In the genomic region with DNA sequence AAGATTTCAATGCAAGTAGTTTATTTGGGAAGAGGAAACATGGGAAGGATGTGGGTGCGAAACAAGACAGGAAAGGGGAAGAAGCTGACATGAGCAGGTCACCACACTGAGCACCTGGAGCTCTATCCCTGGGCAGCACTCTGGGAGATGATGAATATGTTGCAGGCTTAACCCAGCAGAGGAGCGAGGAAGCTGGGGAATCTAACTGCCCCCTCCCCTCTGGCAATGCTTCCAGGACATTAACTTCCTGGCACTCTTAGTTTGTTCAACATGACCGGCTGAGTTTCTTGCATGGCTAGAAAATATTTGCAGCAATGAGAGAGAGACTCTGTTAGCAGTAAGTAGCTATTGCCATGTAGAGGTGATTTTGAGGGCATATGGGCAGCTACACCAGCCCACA, we compare ENCODE assay signal across 16 cellular contexts. TPM values are rescaled to one million over a fixed set of nuclear protein-coding genes. Genes with fewer than 3 reads are reported as not detected.
DNase-seq lines count a peak whose midpoint lies in the region; ATAC-seq lines count a peak whose summit lies in the region.
"Had no signal": no experiment of that assay in that cellular context is flagged by ENCODE, and none has a peak within 500 bp of the region (broad histone marks: within the 10 kb centered on the region; RNA-seq: fewer than 3 reads in every experiment).

No MANE protein-coding gene starts in this region.

- peaks cover 2% of the 10 kb centered on the region for H3K36me3 Mint-ChIP-seq in activated naive CD8-positive, alpha-beta T cell treated with anti-CD3 and anti-CD28 coated beads for 36 hours
- H3K36me3 Mint-ChIP-seq in activated naive CD8-positive, alpha-beta T cell treated with anti-CD3 and anti-CD28 coated beads, Interleukin-2, amount 50 U/mL, for 24 hours (ENCODE audit: low read depth), result peaks cover 6% of the 10 kb centered on the region
- H3K36me3 Mint-ChIP-seq in T-cell, result peaks cover 28% of the 10 kb centered on the region

- no peak for ATAC-seq in activated naive CD8-positive, alpha-beta T cell treated with anti-CD3 and anti-CD28 coated beads, Interleukin-2, amount 50 U/mL, for 24 hours
- ATAC-seq in T-cell (replicated peaks in 1 of 4) (no peak), HG03175 (IDR thresholded peaks at IDR 0.05; ENCODE audit: unreplicated experiment) (no peak)

- H3K9me3 Mint-ChIP-seq in activated naive CD8-positive, alpha-beta T cell treated with anti-CD3 and anti-CD28 coated beads for 36 hours, result peaks cover 2% of the 10 kb centered on the region
- H3K9me3 Mint-ChIP-seq in activated naive CD8-positive, alpha-beta T cell treated with anti-CD3 and anti-CD28 coated beads, Interleukin-2, amount 50 U/mL, for 24 hours, result no peaks in the 10 kb centered on the region
- no peaks in the 10 kb centered on the region for H3K9me3 Mint-ChIP-seq in T-cell
- H3K9me3 Mint-ChIP-seq: CD8-positive, alpha-beta memory T cell had no signal

- DNase-seq in activated naive CD8-positive, alpha-beta T cell treated with anti-CD3 and anti-CD28 coated beads for 36 hours, result no peak
- DNase-seq in activated naive CD8-positive, alpha-beta T cell treated with anti-CD3 and anti-CD28 coated beads, Interleukin-2, amount 50 U/mL, for 24 hours, result no peak
- DNase-seq in T-cell (no peak), left kidney (ENCODE audit: low read depth, low spot score) (peak; percentile 69), GM19240 (ENCODE audit: insufficient read length, low spot score) (no peak), retina (no peak), Kasumi-1 (lab: John Stamatoyannopoulos, UW) (no peak)
- DNase-seq: BE2C; CD8-positive, alpha-beta memory T cell; NCI-H1105 treated with DMSO at 0.1 percent for 48 hours; NCI-H1694; NCI-H2081 treated with DMSO at 0.1 percent for 48 hours; NCI-H748 treated with DMSO at 0.1 percent for 48 hours; SHP77 had no signal

- H3K27ac Mint-ChIP-seq in activated naive CD8-positive, alpha-beta T cell treated with anti-CD3 and anti-CD28 coated beads for 36 hours, result peak overlapping the region; percentile 26
- no peak overlapping the region for H3K27ac Mint-ChIP-seq in activated naive CD8-positive, alpha-beta T cell treated with anti-CD3 and anti-CD28 coated beads, Interleukin-2, amount 50 U/mL, for 24 hours
- peak overlapping the region; percentile 33 to 58 for H3K27ac Mint-ChIP-seq in T-cell

- H3K4me3 Mint-ChIP-seq in activated naive CD8-positive, alpha-beta T cell treated with anti-CD3 and anti-CD28 coated beads for 36 hours, result no peak overlapping the region
- H3K4me3 Mint-ChIP-seq in activated naive CD8-positive, alpha-beta T cell treated with anti-CD3 and anti-CD28 coated beads, Interleukin-2, amount 50 U/mL, for 24 hours, result no peak overlapping the region
- no peak overlapping the region for H3K4me3 Mint-ChIP-seq in T-cell

- no peaks in the 10 kb centered on the region for H3K27me3 Mint-ChIP-seq in activated naive CD8-positive, alpha-beta T cell treated with anti-CD3 and anti-CD28 coated beads for 36 hours
- no peaks in the 10 kb centered on the region for H3K27me3 Mint-ChIP-seq in activated naive CD8-positive, alpha-beta T cell treated with anti-CD3 and anti-CD28 coated beads, Interleukin-2, amount 50 U/mL, for 24 hours
- H3K27me3 Mint-ChIP-seq in T-cell, result no peaks in the 10 kb centered on the region
- H3K27me3 Mint-ChIP-seq: CD8-positive, alpha-beta memory T cell had no signal

- POLR2A ChIA-PET in T-cell (lab: Charles Lee), result no interaction called here

- CTCF ChIA-PET in T-cell (lab: Charles Lee), result interaction anchor here in 1 of 2 donors (0.7 kb wide), 1 partner anchor 27 kb away, joined by 3 read pairs; no protein-coding TSS in a partner anchor

- peaks cover 13% of the 10 kb centered on the region for H3K4me1 Mint-ChIP-seq in activated naive CD8-positive, alpha-beta T cell treated with anti-CD3 and anti-CD28 coated beads for 36 hours
- H3K4me1 Mint-ChIP-seq in activated naive CD8-positive, alpha-beta T cell treated with anti-CD3 and anti-CD28 coated beads, Interleukin-2, amount 50 U/mL, for 24 hours, result peaks cover 10% of the 10 kb centered on the region
- peaks cover 11 to 14% (median 13%) of the 10 kb centered on the region in 3 donors for H3K4me1 Mint-ChIP-seq in T-cell

RNA-seq across cellular contexts. Expression of gene ADA, which starts 4.9 kb away (rescaled TPM):
- total RNA-seq in activated naive CD8-positive, alpha-beta T cell treated with anti-CD3 and anti-CD28 coated beads for 36 hours, result 10 to 100 TPM; 25.6 to 27.0 TPM
- total RNA-seq in T-cell, result 10 to 100 TPM; 21.9 to 42.1 (median 33.3) TPM

RNA-seq across cellular contexts. Expression of gene CCN5, which starts 58.7 kb away (rescaled TPM):
- not detected for total RNA-seq in activated naive CD8-positive, alpha-beta T cell treated with anti-CD3 and anti-CD28 coated beads for 36 hours
- total RNA-seq in T-cell, result under 1 TPM in 3 of 5 donors, not detected in 2; 0.13 to 0.41 (median 0.29) TPM
- total RNA-seq: CD8-positive, alpha-beta memory T cell; RPMI7951 had no signal
